Comparison of ENCODE assay signal across 7 cellular contexts in genomic region chr17:17781591-17782424, GRCh38. TPM values are rescaled to one million over a fixed set of nuclear protein-coding genes. Genes with fewer than 3 reads are reported as not detected.
DNase-seq lines count a peak whose midpoint lies in the region; ATAC-seq and TF ChIP-seq lines count a peak whose summit lies in the region.

No MANE protein-coding gene starts in this region.

- peaks cover 17% of the 10 kb centered on the region for H3K4me1 ChIP-seq in foreskin keratinocyte

- peak; percentile 41 for ATAC-seq in foreskin keratinocyte
- ATAC-seq in GM21423 (IDR thresholded peaks at IDR 0.05; ENCODE audit: unreplicated experiment), result no peak

- peak overlapping the region; percentile 52 for H3K27ac ChIP-seq in foreskin keratinocyte

- H3K4me1 Mint-ChIP-seq in nephron progenitor cell, result peaks cover 77% of the 10 kb centered on the region

- TF ChIP-seq CTCF in foreskin keratinocyte (conservative IDR thresholded peaks at IDR 0.05), result no peak
- TF ChIP-seq CTCF in nephron progenitor cell (IDR thresholded peaks at IDR 0.05), result no peak

- TF ChIP-seq POLR2A in GM18951 (IDR thresholded peaks at IDR 0.05; ENCODE audit: extremely low read depth, insufficient read depth, insufficient read length), result peak; percentile 26

- in situ Hi-C loops in GM18951 (cut with MboI; ENCODE audit: low sequenced_read_pairs, unreplicated experiment), result no loop called here

- no peaks in the 10 kb centered on the region for H3K27me3 Mint-ChIP-seq in nephron progenitor cell (ENCODE audit: low read depth, poor library complexity)

- H3K36me3 Mint-ChIP-seq in nephron progenitor cell (ENCODE audit: low read depth), result peaks cover 3% of the 10 kb centered on the region

- H3K27ac Mint-ChIP-seq in nephron progenitor cell, result peak overlapping the region; percentile 48

- H3K9me3 Mint-ChIP-seq in nephron progenitor cell, result no peaks in the 10 kb centered on the region

- peak overlapping the region; percentile 80 for H3K4me3 Mint-ChIP-seq in nephron progenitor cell

- no peaks in the 10 kb centered on the region for H3K27me3 ChIP-seq in foreskin keratinocyte

- peak; percentile 42 for DNase-seq in NCI-H345 treated with DMSO at 0.1 percent for 48 hours (lab: John Stamatoyannopoulos, UW; ENCODE audit: unreplicated experiment)
- peak; percentile 35 for DNase-seq in activated naive CD4-positive, alpha-beta T cell treated with Interleukin-2 at 50 U/mL for 16 hours
- DNase-seq in foreskin keratinocyte, result peak in 1 of 2 donors; percentile 34
- peak; percentile 73 for DNase-seq in nephron progenitor cell
- no peak for DNase-seq in AML-193 (lab: John Stamatoyannopoulos, UW)

RNA-seq across cellular contexts. Expression of gene SREBF1, which starts 55.0 kb away (rescaled TPM):
- total RNA-seq in foreskin keratinocyte, result 113 and 118 TPM in 2 replicates
- polyA plus RNA-seq in foreskin keratinocyte, result 67.3 and 72.1 TPM in 2 replicates

Comparison
In these comparisons a context has a peak if more than half of its experiments do, and no peak if none do; other contexts are left out.
1. DNase-seq: peak in NCI-H345 treated with DMSO at 0.1 percent for 48 hours (single experiment), activated naive CD4-positive, alpha-beta T cell treated with Interleukin-2 at 50 U/mL for 16 hours (single experiment) and nephron progenitor cell (single experiment); none in AML-193 (0 of 2).